ENCODE assay signal across 15 cellular contexts in genomic region chr13:110262944-110263343, GRCh38. TPM values are rescaled to one million over a fixed set of nuclear protein-coding genes. Genes with fewer than 3 reads are reported as not detected.
DNase-seq lines count a peak whose midpoint lies in the region; ATAC-seq, FAIRE-seq and TF ChIP-seq lines count a peak whose summit lies in the region.
"Had no signal": no experiment of that assay in that cellular context is flagged by ENCODE, and none has a peak within 500 bp of the region (broad histone marks: within the 10 kb centered on the region; RNA-seq: fewer than 3 reads in every experiment).

No MANE protein-coding gene starts in this region.

- H3K9me3 ChIP-seq in HepG2 (ENCODE audit: low read length) (no peaks in the 10 kb centered on the region), sigmoid colon (no peaks in the 10 kb centered on the region)

- DNase-seq in epithelial cell of proximal tubule (ENCODE audit: low read depth) (no peak), HepG2 (ENCODE audit: low spot score) (no peak), sigmoid colon (no peak), T-helper 2 cell (no peak), DMS 273 treated with DMSO at 0.1 percent for 48 hours (lab: John Stamatoyannopoulos, UW) (no peak), germinal center (ENCODE audit: low spot score) (no peak)
- DNase-seq: activated CD4-positive, alpha-beta memory T cell treated with anti-CD3 and anti-CD28 coated beads, Interleukin-2, amount 10 ng/mL, durations not matched to agents 7 days and 5 days; effector CD8-positive, alpha-beta T cell; naive thymus-derived CD4-positive, alpha-beta T cell; NCI-H1930; NCI-H524 had no signal

- no peak overlapping the region for H3K9ac ChIP-seq in HepG2 (ENCODE audit: insufficient read depth, low read depth, low read length)
- H3K9ac ChIP-seq: BLaER1 had no signal

- 25% methylated on average over 3 of the region's 5 CpGs for WGBS in HepG2 (ENCODE audit: low lambda C conversion rate)
- WGBS in sigmoid colon, 2 donors: 40 to 59% methylated on average over 5 of the region's 5 CpGs

- no peak for TF ChIP-seq EP300 in HepG2 (IDR thresholded peaks at IDR 0.05; ENCODE audit: low read depth in 2 of 2, low read length in 2 of 2)
- TF ChIP-seq EP300 in HepG2 (CRISPR knock-in tag; IDR thresholded peaks at IDR 0.05; ENCODE audit: borderline replicate concordance): no peak
- no peak for TF ChIP-seq EP300 in sigmoid colon (IDR thresholded peaks at IDR 0.05)

- POLR2A ChIA-PET in HepG2 (lab: Yijun Ruan, JAX): no interaction called here

- TF ChIP-seq CTCF in epithelial cell of proximal tubule (conservative IDR thresholded peaks at IDR 0.05; ENCODE audit: low read depth, low read length): no peak
- TF ChIP-seq CTCF in HepG2 (CRISPR knock-in tag; IDR thresholded peaks at IDR 0.05): no peak
- TF ChIP-seq CTCF in sigmoid colon (IDR thresholded peaks at IDR 0.05): no peak

- intact Hi-C loops in HepG2 (cut with micrococcal nuclease; ENCODE audit: unreplicated experiment) (no loop called here), sigmoid colon (cut with DNase I) (no loop called here)

- H3K4me3 ChIP-seq in epithelial cell of proximal tubule (ENCODE audit: low read depth, low read length) (peak overlapping the region; percentile 3), HepG2 (replicated peaks in 1 of 3; ENCODE audit: insufficient read depth in 1 of 3, low read depth in 2 of 3, low read length in 3 of 3) (no peak overlapping the region), sigmoid colon (no peak overlapping the region)
- H3K4me3 ChIP-seq: BLaER1 had no signal

- CTCF ChIA-PET in HepG2 (lab: Yijun Ruan, JAX; ENCODE audit: low intra/inter-chr PET ratio, low total read pairs): no interaction called here

- no peaks in the 10 kb centered on the region for H3K79me2 ChIP-seq in HepG2 (ENCODE audit: insufficient read depth, low read length)

- no peak for FAIRE-seq in HepG2 (lab: Jason Lieb, UNC)
- FAIRE-seq: islet of Langerhans had no signal

- H3K27ac ChIP-seq in HepG2 (ENCODE audit: extremely low read length, insufficient read depth, low read length) (no peak overlapping the region), sigmoid colon (peak overlapping the region; percentile 70 to 98 (median 78))
- H3K27ac ChIP-seq: BLaER1 had no signal

- TF ChIP-seq RAD21 in HepG2 (CRISPR knock-in tag; IDR thresholded peaks at IDR 0.05): no peak

- TF ChIP-seq POLR2A in HepG2 (IDR thresholded peaks at IDR 0.05; ENCODE audit: insufficient read depth in 1 of 2, low read depth in 2 of 2, low read length in 2 of 2): no peak
- no peak for TF ChIP-seq POLR2A in sigmoid colon (IDR thresholded peaks at IDR 0.05)

- no peak for ATAC-seq in HepG2
- ATAC-seq in GM18868 (IDR thresholded peaks at IDR 0.05; ENCODE audit: unreplicated experiment): no peak
- ATAC-seq: naive thymus-derived CD4-positive, alpha-beta T cell; SK-N-SH treated with all-trans-retinoic acid at 6 μM for 48 hours had no signal

- in situ Hi-C loops in HepG2 (cut with HindIII; ENCODE audit: extremely low pct_ligation_motif_present, low pct_unique_long_range_greater_than_20kb): no loop called here

- no TSS peak for BruUV-seq in HepG2 (replicated peaks; lab: Mats Ljungman, UMichigan)

- H2AFZ ChIP-seq in HepG2 (ENCODE audit: low read length): no peak overlapping the region

- H3K4me1 ChIP-seq in HepG2 (ENCODE audit: insufficient read depth, low read length) (peaks cover 13% of the 10 kb centered on the region), sigmoid colon (peaks cover 0 to 90% (median 78%) of the 10 kb centered on the region in 4 donors)

- H3K27me3 ChIP-seq in HepG2 (ENCODE audit: control insufficient read depth in 1 of 2, insufficient read depth in 2 of 2, low read length in 2 of 2) (peaks cover 1 to 6% of the 10 kb centered on the region in 2 experiments; a peak in 2 of 5 replicates), sigmoid colon (no peaks in the 10 kb centered on the region)
- H3K27me3 ChIP-seq: BLaER1 had no signal

- 0 out of 2 replicates have a peak overlapping the region, but pooled peaks have one; percentile 14 for H3K4me2 ChIP-seq in HepG2 (ENCODE audit: low read depth, low read length)

- H3K36me3 ChIP-seq in HepG2 (replicated peaks in 1 of 2; ENCODE audit: control insufficient read depth in 1 of 2, insufficient read depth in 2 of 2, low read length in 2 of 2): no peaks in the 10 kb centered on the region
- H3K36me3 ChIP-seq in sigmoid colon: peaks cover 0 to 8% (median 3%) of the 10 kb centered on the region in 4 donors
- H3K36me3 ChIP-seq: BLaER1 had no signal

- no peaks in the 10 kb centered on the region for H4K20me1 ChIP-seq in HepG2 (ENCODE audit: insufficient read depth, low read length)
- H4K20me1 ChIP-seq: BLaER1 had no signal

TF ChIP-seq in HepG2, 621 proteins besides CTCF, POLR2A, EP300 and RAD21 (continues in another document):
- no peak for TF ChIP-seq TFDP1 (CRISPR knock-in tag; IDR thresholded peaks at IDR 0.05; ENCODE audit: borderline replicate concordance)
- no peak for TF ChIP-seq MIER3 (CRISPR knock-in tag; IDR thresholded peaks at IDR 0.05; ENCODE audit: borderline replicate concordance)
- TF ChIP-seq NPAS2 (CRISPR knock-in tag; IDR thresholded peaks at IDR 0.05; ENCODE audit: borderline replicate concordance): no peak

RNA-seq across cellular contexts. Expression of gene COL4A1, which starts 44.0 kb away (rescaled TPM):
- total RNA-seq in epithelial cell of proximal tubule (426 and 547 TPM in 2 replicates), HepG2 (2016; rRNA removed; fragmentation: Illumina TruSeq; extraction: Trizol) (not detected in 2 replicates), sigmoid colon (100 to 1,000 TPM; 235 to 598 (median 350) TPM)
- total RNA-seq in HepG2 (2016; cell fraction: cytosol; rRNA removed; fragmentation: Illumina TruSeq; extraction: Trizol; ENCODE audit: low read depth): not detected in 2 replicates
- not detected in 2 replicates for total RNA-seq in HepG2 (2016; cell fraction: insoluble cytoplasmic fraction; rRNA removed; fragmentation: Illumina TruSeq; extraction: Trizol)
- total RNA-seq in HepG2 (2016; cell fraction: membrane; rRNA removed; fragmentation: Illumina TruSeq; extraction: Trizol): not detected in 2 replicates
- not detected in 2 replicates for total RNA-seq in HepG2 (2016; cell fraction: nucleus; rRNA removed; fragmentation: Illumina TruSeq; extraction: Trizol)
- polyA plus RNA-seq in HepG2 (2011; rRNA removed) (0.03 TPM in 1 of 2 replicates, not detected in the other), sigmoid colon (10 to 100 TPM in 2 of 3 donors, 1 to 10 TPM in 1; 9.2 to 60.5 (median 10.8) TPM)
- not detected in 2 replicates for polyA plus RNA-seq in HepG2 (2011; cell fraction: cytosol; rRNA removed)
- polyA plus RNA-seq in HepG2 (2011; cell fraction: nucleus; rRNA removed): 0.05 TPM in 1 of 2 replicates, not detected in the other
- not detected in 2 replicates for polyA plus RNA-seq in HepG2 (2012)
- not detected in 2 replicates for polyA plus RNA-seq in HepG2 (2016; cell fraction: cytosol; fragmentation: Illumina TruSeq; extraction: Trizol; ENCODE audit: low read depth)
- polyA plus RNA-seq in HepG2 (2016; cell fraction: insoluble cytoplasmic fraction; fragmentation: Illumina TruSeq; extraction: Trizol; ENCODE audit: low read depth): not detected in 2 replicates
- polyA plus RNA-seq in HepG2 (2016; cell fraction: membrane; fragmentation: Illumina TruSeq; extraction: Trizol; ENCODE audit: low read depth): not detected in 2 replicates
- polyA plus RNA-seq in HepG2 (2016; cell fraction: nucleus; fragmentation: Illumina TruSeq; extraction: Trizol; ENCODE audit: insufficient read depth, low read depth): not detected in 2 replicates
- polyA minus RNA-seq in HepG2 (2011; rRNA and poly(A)+ RNA removed; ENCODE audit: low replicate concordance): 10.2 TPM in 1 of 2 replicates, not detected in the other
- polyA minus RNA-seq in HepG2 (2011; cell fraction: cytosol; rRNA and poly(A)+ RNA removed): not detected in 2 replicates
- 0.13 TPM in 1 of 2 replicates, not detected in the other for polyA minus RNA-seq in HepG2 (2011; cell fraction: nucleus; rRNA and poly(A)+ RNA removed)
- total RNA-seq: activated CD4-positive, alpha-beta memory T cell treated with anti-CD3 and anti-CD28 coated beads, Interleukin-2, amount 10 ng/mL, durations not matched to agents 7 days and 5 days had no signal
- polyA plus RNA-seq: naive thymus-derived CD4-positive, alpha-beta T cell had no signal

RNA-seq across cellular contexts. Expression of gene COL4A2, which starts 44.1 kb away (rescaled TPM):
- 513 and 728 TPM in 2 replicates for total RNA-seq in epithelial cell of proximal tubule
- 0.15 and 0.22 TPM in 2 replicates for total RNA-seq in HepG2 (2016; rRNA removed; fragmentation: Illumina TruSeq; extraction: Trizol)
- total RNA-seq in HepG2 (2016; cell fraction: cytosol; rRNA removed; fragmentation: Illumina TruSeq; extraction: Trizol; ENCODE audit: low read depth): not detected in 2 replicates
- total RNA-seq in HepG2 (2016; cell fraction: insoluble cytoplasmic fraction; rRNA removed; fragmentation: Illumina TruSeq; extraction: Trizol): 0.15 and 0.35 TPM in 2 replicates
- not detected in 2 replicates for total RNA-seq in HepG2 (2016; cell fraction: membrane; rRNA removed; fragmentation: Illumina TruSeq; extraction: Trizol)
- total RNA-seq in HepG2 (2016; cell fraction: nucleus; rRNA removed; fragmentation: Illumina TruSeq; extraction: Trizol): 1.3 TPM in 1 of 2 replicates, not detected in the other
- polyA plus RNA-seq in HepG2 (2011; rRNA removed): 1.0 and 1.9 TPM in 2 replicates
- polyA plus RNA-seq in HepG2 (2011; cell fraction: cytosol; rRNA removed): 0.56 and 1.6 TPM in 2 replicates
- 1.2 and 4.2 TPM in 2 replicates for polyA plus RNA-seq in HepG2 (2011; cell fraction: nucleus; rRNA removed)
- polyA plus RNA-seq in HepG2 (2012): 0.25 and 0.92 TPM in 2 replicates
- 0.21 TPM in 1 of 2 replicates, not detected in the other for polyA plus RNA-seq in HepG2 (2016; cell fraction: cytosol; fragmentation: Illumina TruSeq; extraction: Trizol; ENCODE audit: low read depth)
- polyA plus RNA-seq in HepG2 (2016; cell fraction: insoluble cytoplasmic fraction; fragmentation: Illumina TruSeq; extraction: Trizol; ENCODE audit: low read depth): 0.19 and 0.68 TPM in 2 replicates
- polyA plus RNA-seq in HepG2 (2016; cell fraction: membrane; fragmentation: Illumina TruSeq; extraction: Trizol; ENCODE audit: low read depth): 0.21 and 0.27 TPM in 2 replicates
- 0.37 TPM in 1 of 2 replicates, not detected in the other for polyA plus RNA-seq in HepG2 (2016; cell fraction: nucleus; fragmentation: Illumina TruSeq; extraction: Trizol; ENCODE audit: insufficient read depth, low read depth)
- 3.0 and 8.4 TPM in 2 replicates for polyA minus RNA-seq in HepG2 (2011; rRNA and poly(A)+ RNA removed; ENCODE audit: low replicate concordance)
- polyA minus RNA-seq in HepG2 (2011; cell fraction: cytosol; rRNA and poly(A)+ RNA removed): 0.97 and 1.9 TPM in 2 replicates
- polyA minus RNA-seq in HepG2 (2011; cell fraction: nucleus; rRNA and poly(A)+ RNA removed): 0.75 and 1.4 TPM in 2 replicates
- 1,000 to 10,000 TPM in 1 of 4 donors, 100 to 1,000 TPM in 3; 306 to 1,039 (median 489) TPM for total RNA-seq in sigmoid colon
- 10 to 100 TPM; 24.0 to 83.5 (median 25.2) TPM for polyA plus RNA-seq in sigmoid colon
- total RNA-seq: activated CD4-positive, alpha-beta memory T cell treated with anti-CD3 and anti-CD28 coated beads, Interleukin-2, amount 10 ng/mL, durations not matched to agents 7 days and 5 days had no signal
- polyA plus RNA-seq: naive thymus-derived CD4-positive, alpha-beta T cell had no signal

Comparison
In these comparisons a context has a peak if more than half of its experiments do, and no peak if none do; other contexts are left out.
1. RNA of gene COL4A1, which starts 44.0 kb away (total RNA-seq): 426 to 547 TPM in epithelial cell of proximal tubule and 235 to 598 TPM in sigmoid colon; not detected in HepG2; every median in the first group is over 100 times any median in the second.
2. RNA of gene COL4A2, which starts 44.1 kb away (total RNA-seq): 513 to 728 TPM in epithelial cell of proximal tubule and 306 to 1,039 TPM in sigmoid colon; 0.15 to 1.3 TPM in HepG2; every median in the first group is over 100 times any median in the second.